Comparison of ENCODE assay signal across 21 cellular contexts in the genomic region with DNA sequence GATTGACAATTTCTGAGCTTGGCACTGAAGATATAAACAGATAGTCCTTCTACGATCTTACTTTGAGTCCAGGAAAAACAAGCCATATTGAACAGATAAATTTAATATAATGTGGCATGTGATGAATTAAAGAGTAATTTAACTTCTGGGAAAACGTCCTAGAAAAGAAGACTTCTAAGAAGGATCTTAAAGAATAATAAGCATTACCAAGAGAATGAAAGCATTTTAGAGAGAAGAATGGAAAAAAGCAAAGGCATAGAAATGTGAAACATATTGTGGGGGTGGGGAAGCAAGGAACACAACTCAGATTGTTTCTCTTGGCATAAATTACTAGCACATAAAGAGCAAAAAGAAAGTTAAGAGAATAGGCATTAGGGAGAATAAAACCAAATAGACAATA. TPM values are rescaled to one million over a fixed set of nuclear protein-coding genes. Genes with fewer than 3 reads are reported as not detected.
DNase-seq lines count a peak whose midpoint lies in the region; ATAC-seq and TF ChIP-seq lines count a peak whose summit lies in the region.
"Had no signal": no experiment of that assay in that cellular context is flagged by ENCODE, and none has a peak within 500 bp of the region (broad histone marks: within the 10 kb centered on the region; RNA-seq: fewer than 3 reads in every experiment).

No MANE protein-coding gene starts in this region.

- peaks cover 61% of the 10 kb centered on the region for H3K4me1 Mint-ChIP-seq in stimulated activated naive CD8-positive, alpha-beta T cell treated with anti-CD3 and anti-CD28 coated beads, Interleukin-15, amount 100 ng/mL, for 72 hours
- H3K4me1 Mint-ChIP-seq in activated B cell treated with CpG ODN at 0.5 μM for 24 hours: peaks cover 39% of the 10 kb centered on the region
- peaks cover 49% of the 10 kb centered on the region for H3K4me1 Mint-ChIP-seq in activated CD8-positive, alpha-beta T cell treated with anti-CD3 and anti-CD28 coated beads, Interleukin-2, amount 10 ng/mL, durations not matched to agents 7 days and 5 days (ENCODE audit: low read depth)

- no peak for TF ChIP-seq CTCF in activated B cell treated with CpG ODN at 0.5 μM for 24 hours (IDR thresholded peaks at IDR 0.05)
- no peak for TF ChIP-seq CTCF in omental fat pad (IDR thresholded peaks at IDR 0.05)

- in situ Hi-C loops in ACHN (cut with HindIII; ENCODE audit: low pct_ligation_motif_present, low pct_unique_long_range_greater_than_20kb, low sequenced_read_pairs): no loop called here

- H3K36me3 ChIP-seq in H7 (replicated peaks; ENCODE audit: control insufficient read depth, insufficient read depth, low read length): no peaks in the 10 kb centered on the region
- H3K36me3 ChIP-seq: right atrium auricular region had no signal

- intact Hi-C loops in activated B cell treated with CpG ODN at 0.5 μM for 24 hours (cut with micrococcal nuclease): loop anchor here (1.0 to 5.0 kb wide), 6 partner anchors 20 to 909 kb away; no protein-coding TSS in a partner anchor

- DNase-seq in stimulated activated naive CD8-positive, alpha-beta T cell treated with anti-CD3 and anti-CD28 coated beads, Interleukin-15, amount 100 ng/mL, for 72 hours: no peak
- no peak for DNase-seq in stimulated activated naive CD8-positive, alpha-beta T cell treated with anti-CD3 and anti-CD28 coated beads, Interleukin-15, Interleukin-2, amounts not matched to agents 100 U/mL and 50 U/mL, for 24 hours
- DNase-seq in activated B cell treated with CpG ODN at 0.5 μM for 24 hours (no peak), iris pigment epithelial cell (ENCODE audit: low read depth) (peak; percentile 17), ACHN (no peak), omental fat pad (ENCODE audit: low spot score) (no peak), H7 (no peak)
- no peak for DNase-seq in activated CD8-positive, alpha-beta T cell treated with anti-CD3 and anti-CD28 coated beads, Interleukin-2, amount 10 ng/mL, durations not matched to agents 7 days and 5 days
- DNase-seq: activated effector memory CD4-positive, alpha-beta T cell treated with anti-CD3 and anti-CD28 coated beads, Interleukin-2, amount 50 U/mL, for 16 hours; cerebellar nuclear complex; DND-41; NCI-H1092; SIG-M5; stimulated activated CD4-positive, alpha-beta T cell treated with anti-CD3 and anti-CD28 coated beads, Interleukin-15, amount 100 ng/mL, for 24 hours; stimulated activated naive B cell treated with anti-CD40 and anti-IgM and Interleukin-4, amounts not matched to agents 10 μg/mL and 1 μg/mL and 100 μg/mL, for 72 hours; T-helper 9 cell had no signal

- peak overlapping the region; percentile 28 to 49 for H3K4me3 Mint-ChIP-seq in stimulated activated naive CD8-positive, alpha-beta T cell treated with anti-CD3 and anti-CD28 coated beads, Interleukin-15, amount 100 ng/mL, for 72 hours
- no peak overlapping the region for H3K4me3 Mint-ChIP-seq in activated B cell treated with CpG ODN at 0.5 μM for 24 hours
- no peak overlapping the region for H3K4me3 Mint-ChIP-seq in activated CD8-positive, alpha-beta T cell treated with anti-CD3 and anti-CD28 coated beads, Interleukin-2, amount 10 ng/mL, durations not matched to agents 7 days and 5 days
- H3K4me3 Mint-ChIP-seq: mesothelial cell of epicardium; stimulated activated naive B cell treated with anti-CD40 and anti-IgM and Interleukin-4, amounts not matched to agents 10 μg/mL and 1 μg/mL and 100 μg/mL, for 72 hours had no signal

- H3K36me3 Mint-ChIP-seq in activated B cell treated with CpG ODN at 0.5 μM for 24 hours (ENCODE audit: low read depth): peaks cover 1% of the 10 kb centered on the region
- H3K36me3 Mint-ChIP-seq in activated CD8-positive, alpha-beta T cell treated with anti-CD3 and anti-CD28 coated beads, Interleukin-2, amount 10 ng/mL, durations not matched to agents 7 days and 5 days (ENCODE audit: low read depth): peaks cover 13% of the 10 kb centered on the region

- H3K27me3 ChIP-seq in H7 (ENCODE audit: control insufficient read depth, insufficient read depth, low read length): no peaks in the 10 kb centered on the region
- H3K27me3 ChIP-seq: foreskin keratinocyte, right atrium auricular region had no signal

- CTCF ChIA-PET in activated B cell treated with CpG ODN at 0.5 μM for 24 hours (lab: Charles Lee): interaction anchor here (0.8 to 6.1 kb wide), 5 partner anchors 19 to 909 kb away, joined by 3 to 34 read pairs (median 6); a partner anchor contains a TSS
- CTCF ChIA-PET in activated CD8-positive, alpha-beta T cell treated with anti-CD3 and anti-CD28 coated beads, Interleukin-2, amount 10 ng/mL, durations not matched to agents 7 days and 5 days (lab: Charles Lee): interaction anchor here (0.5 to 5.1 kb wide), 9 partner anchors 13 to 250 kb away, joined by 3 to 22 read pairs (median 3); a partner anchor contains a TSS

- no peak for ATAC-seq in stimulated activated naive CD8-positive, alpha-beta T cell treated with anti-CD3 and anti-CD28 coated beads, Interleukin-15, amount 100 ng/mL, for 72 hours
- no peak for ATAC-seq in stimulated activated naive CD8-positive, alpha-beta T cell treated with anti-CD3 and anti-CD28 coated beads, Interleukin-15, Interleukin-2, amounts not matched to agents 100 U/mL and 50 U/mL, for 24 hours
- ATAC-seq in activated B cell treated with CpG ODN at 0.5 μM for 24 hours (ENCODE audit: low read depth): no peak
- no peak for ATAC-seq in activated CD8-positive, alpha-beta T cell treated with anti-CD3 and anti-CD28 coated beads, Interleukin-2, amount 10 ng/mL, durations not matched to agents 7 days and 5 days
- ATAC-seq in omental fat pad (ENCODE audit: low FRiP score): no peak
- ATAC-seq: foreskin keratinocyte; PC-3; stimulated activated naive B cell treated with anti-CD40 and anti-IgM and Interleukin-4, amounts not matched to agents 10 μg/mL and 1 μg/mL and 100 μg/mL, for 72 hours had no signal

- POLR2A ChIA-PET in activated B cell treated with CpG ODN at 0.5 μM for 24 hours (lab: Charles Lee): no interaction called here
- POLR2A ChIA-PET in activated CD8-positive, alpha-beta T cell treated with anti-CD3 and anti-CD28 coated beads, Interleukin-2, amount 10 ng/mL, durations not matched to agents 7 days and 5 days (lab: Charles Lee): no interaction called here

- H3K9me3 Mint-ChIP-seq in stimulated activated naive CD8-positive, alpha-beta T cell treated with anti-CD3 and anti-CD28 coated beads, Interleukin-15, amount 100 ng/mL, for 72 hours: peaks cover 7 to 9% of the 10 kb centered on the region in 2 donors
- peaks cover 6% of the 10 kb centered on the region for H3K9me3 Mint-ChIP-seq in activated B cell treated with CpG ODN at 0.5 μM for 24 hours
- peaks cover 6% of the 10 kb centered on the region for H3K9me3 Mint-ChIP-seq in activated CD8-positive, alpha-beta T cell treated with anti-CD3 and anti-CD28 coated beads, Interleukin-2, amount 10 ng/mL, durations not matched to agents 7 days and 5 days (ENCODE audit: insufficient read depth)
- H3K9me3 Mint-ChIP-seq: CD8-positive, alpha-beta memory T cell had no signal

- H3K4me3 ChIP-seq in H7 (ENCODE audit: insufficient read depth, low read depth, low read length): no peak overlapping the region
- H3K4me3 ChIP-seq: right atrium auricular region had no signal

- no peaks in the 10 kb centered on the region for H3K27me3 Mint-ChIP-seq in stimulated activated naive CD8-positive, alpha-beta T cell treated with anti-CD3 and anti-CD28 coated beads, Interleukin-15, amount 100 ng/mL, for 72 hours
- H3K27me3 Mint-ChIP-seq in activated B cell treated with CpG ODN at 0.5 μM for 24 hours: no peaks in the 10 kb centered on the region
- H3K27me3 Mint-ChIP-seq in activated CD8-positive, alpha-beta T cell treated with anti-CD3 and anti-CD28 coated beads, Interleukin-2, amount 10 ng/mL, durations not matched to agents 7 days and 5 days (ENCODE audit: low read depth): no peaks in the 10 kb centered on the region
- H3K27me3 Mint-ChIP-seq: stimulated activated naive B cell treated with anti-CD40 and anti-IgM and Interleukin-4, amounts not matched to agents 10 μg/mL and 1 μg/mL and 100 μg/mL, for 72 hours had no signal

- peak overlapping the region in 1 of 2 donors; percentile 46 for H3K27ac Mint-ChIP-seq in stimulated activated naive CD8-positive, alpha-beta T cell treated with anti-CD3 and anti-CD28 coated beads, Interleukin-15, amount 100 ng/mL, for 72 hours
- peak overlapping the region; percentile 5 for H3K27ac Mint-ChIP-seq in activated B cell treated with CpG ODN at 0.5 μM for 24 hours
- no peak overlapping the region for H3K27ac Mint-ChIP-seq in activated CD8-positive, alpha-beta T cell treated with anti-CD3 and anti-CD28 coated beads, Interleukin-2, amount 10 ng/mL, durations not matched to agents 7 days and 5 days
- H3K27ac Mint-ChIP-seq: mesothelial cell of epicardium; stimulated activated naive B cell treated with anti-CD40 and anti-IgM and Interleukin-4, amounts not matched to agents 10 μg/mL and 1 μg/mL and 100 μg/mL, for 72 hours had no signal

RNA-seq across cellular contexts. Expression of a gene that starts 5.4 kb away (rescaled TPM):
- 4.4 and 4.7 TPM in 2 replicates for total RNA-seq in activated B cell treated with CpG ODN at 0.5 μM for 24 hours
- 10 to 100 TPM; 16.8 to 18.6 TPM for total RNA-seq in activated CD8-positive, alpha-beta T cell treated with anti-CD3 and anti-CD28 coated beads, Interleukin-2, amount 10 ng/mL, durations not matched to agents 7 days and 5 days
- total RNA-seq in omental fat pad: 1 to 10 TPM in 1 of 4 donors, under 1 TPM in 3; 0.13 to 4.1 (median 0.87) TPM
- total RNA-seq in H7 (2014; rRNA removed; shearing (Covaris generic)): 29.4 and 37.3 TPM in 2 replicates

RNA-seq across cellular contexts. Expression of a gene that starts 6.7 kb away (rescaled TPM):
- total RNA-seq in activated B cell treated with CpG ODN at 0.5 μM for 24 hours (29.8 and 34.8 TPM in 2 replicates), omental fat pad (10 to 100 TPM; 59.6 to 82.4 (median 68.8) TPM)
- 10 to 100 TPM; 17.2 to 18.2 TPM for total RNA-seq in activated CD8-positive, alpha-beta T cell treated with anti-CD3 and anti-CD28 coated beads, Interleukin-2, amount 10 ng/mL, durations not matched to agents 7 days and 5 days
- 46.4 and 49.9 TPM in 2 replicates for total RNA-seq in H7 (2014; rRNA removed; shearing (Covaris generic))

Comparison
In these comparisons a context has a peak if more than half of its experiments do, and no peak if none do; other contexts are left out.
1. H3K4me3 Mint-ChIP-seq: peak in stimulated activated naive CD8-positive, alpha-beta T cell treated with anti-CD3 and anti-CD28 coated beads, Interleukin-15, amount 100 ng/mL, for 72 hours (2 of 2); none in activated B cell treated with CpG ODN at 0.5 μM for 24 hours (single experiment) and activated CD8-positive, alpha-beta T cell treated with anti-CD3 and anti-CD28 coated beads, Interleukin-2, amount 10 ng/mL, durations not matched to agents 7 days and 5 days (single experiment).